ENCODE assay signal across 12 cellular contexts in genomic region chr1:157147906-157148717, GRCh38. TPM values are rescaled to one million over a fixed set of nuclear protein-coding genes. Genes with fewer than 3 reads are reported as not detected.
A peak's percentile ranks its signal among the peaks of the same experiment; 100 is the strongest.
DNase-seq lines count a peak whose midpoint lies in the region; ATAC-seq lines count a peak whose summit lies in the region.
"Had no signal": no experiment of that assay in that cellular context is flagged by ENCODE, and none has a peak within 500 bp of the region (broad histone marks: within the 10 kb centered on the region; RNA-seq: fewer than 3 reads in every experiment).

No MANE protein-coding gene starts in this region.

- H3K36me3 ChIP-seq in BLaER1 (no peaks in the 10 kb centered on the region), Karpas-422 (ENCODE audit: insufficient read depth, low read length) (no peaks in the 10 kb centered on the region)

- H3K4me2 ChIP-seq in BLaER1 (peak overlapping the region; percentile 47), Karpas-422 (ENCODE audit: low read depth, low read length, poor library complexity, severe bottlenecking) (no peak overlapping the region)

- H3K4me1 ChIP-seq in BLaER1: peaks cover 12% of the 10 kb centered on the region
- H3K4me1 ChIP-seq in Karpas-422 (ENCODE audit: low read length): peaks cover 7% of the 10 kb centered on the region

- H3K9ac ChIP-seq in BLaER1: no peak overlapping the region
- H3K9ac ChIP-seq in Karpas-422 (ENCODE audit: low read length): no peak overlapping the region

- DNase-seq in Karpas-422 (no peak), astrocyte of the hippocampus (ENCODE audit: low read depth, low spot score) (peak; percentile 37), midbrain (lab: John Stamatoyannopoulos, UW) (peak; percentile 22), retina (no peak), H4 (ENCODE audit: low spot score) (no peak), NCI-H524 treated with DMSO at 0.1 percent for 48 hours (lab: John Stamatoyannopoulos, UW) (no peak)
- DNase-seq: activated gamma-delta T cell; DMS153; stimulated activated CD4-positive, alpha-beta T cell treated with anti-CD3 and anti-CD28 coated beads, Interleukin-4, amount 100 ng/mL, for 24 hours had no signal

- H3K9me3 ChIP-seq in BLaER1 (no peaks in the 10 kb centered on the region), Karpas-422 (ENCODE audit: low read length) (no peaks in the 10 kb centered on the region)

- no peaks in the 10 kb centered on the region for H3K79me2 ChIP-seq in Karpas-422 (ENCODE audit: low read length)

- H2AFZ ChIP-seq in Karpas-422 (ENCODE audit: low read length): peak overlapping the region; percentile 92

- H4K20me1 ChIP-seq in BLaER1 (no peaks in the 10 kb centered on the region), Karpas-422 (ENCODE audit: insufficient read depth, low read depth, low read length) (no peaks in the 10 kb centered on the region)

- H3K4me3 ChIP-seq in BLaER1 (no peak overlapping the region), Karpas-422 (ENCODE audit: low read length) (no peak overlapping the region)

- H3K9me2 ChIP-seq in Karpas-422 (replicated peaks; ENCODE audit: insufficient read depth, low read length): no peaks in the 10 kb centered on the region

- H3K27me3 ChIP-seq in BLaER1 (no peaks in the 10 kb centered on the region), Karpas-422 (ENCODE audit: low read length) (no peaks in the 10 kb centered on the region)

- ATAC-seq in activated CD4-positive, CD25-positive, alpha-beta regulatory T cell treated with anti-CD3 and anti-CD28 coated beads, Interleukin-2, amount 50 U/mL, for 24 hours: no peak

- H3K27ac ChIP-seq in BLaER1 (peak overlapping the region; percentile 68), Karpas-422 (ENCODE audit: low read length) (no peak overlapping the region)

RNA-seq across cellular contexts. Expression of gene ETV3, which starts 9.9 kb away (rescaled TPM):
- total RNA-seq in Karpas-422 (2014; rRNA removed; shearing (Covaris generic); ENCODE audit: low replicate concordance): 11.9 and 12.3 TPM in 2 replicates
- total RNA-seq in H4 (2014; rRNA removed; shearing (Covaris generic)): 3.2 and 5.6 TPM in 2 replicates

RNA-seq across cellular contexts. Expression of gene ETV3L, which starts 48.5 kb away (rescaled TPM):
- total RNA-seq in Karpas-422 (2014; rRNA removed; shearing (Covaris generic); ENCODE audit: low replicate concordance): not detected in 2 replicates
- not detected in 2 replicates for total RNA-seq in H4 (2014; rRNA removed; shearing (Covaris generic))
- total RNA-seq: SK-MEL-5 had no signal

Comparison
In these comparisons a context has a peak if more than half of its experiments do, and no peak if none do; other contexts are left out.
1. DNase-seq: peak in astrocyte of the hippocampus (single experiment) and midbrain (single experiment); none in Karpas-422 (single experiment), retina (single experiment), H4 (single experiment) and NCI-H524 treated with DMSO at 0.1 percent for 48 hours (single experiment).